2 cellular contexts compared by ENCODE assay signal in the genomic region with DNA sequence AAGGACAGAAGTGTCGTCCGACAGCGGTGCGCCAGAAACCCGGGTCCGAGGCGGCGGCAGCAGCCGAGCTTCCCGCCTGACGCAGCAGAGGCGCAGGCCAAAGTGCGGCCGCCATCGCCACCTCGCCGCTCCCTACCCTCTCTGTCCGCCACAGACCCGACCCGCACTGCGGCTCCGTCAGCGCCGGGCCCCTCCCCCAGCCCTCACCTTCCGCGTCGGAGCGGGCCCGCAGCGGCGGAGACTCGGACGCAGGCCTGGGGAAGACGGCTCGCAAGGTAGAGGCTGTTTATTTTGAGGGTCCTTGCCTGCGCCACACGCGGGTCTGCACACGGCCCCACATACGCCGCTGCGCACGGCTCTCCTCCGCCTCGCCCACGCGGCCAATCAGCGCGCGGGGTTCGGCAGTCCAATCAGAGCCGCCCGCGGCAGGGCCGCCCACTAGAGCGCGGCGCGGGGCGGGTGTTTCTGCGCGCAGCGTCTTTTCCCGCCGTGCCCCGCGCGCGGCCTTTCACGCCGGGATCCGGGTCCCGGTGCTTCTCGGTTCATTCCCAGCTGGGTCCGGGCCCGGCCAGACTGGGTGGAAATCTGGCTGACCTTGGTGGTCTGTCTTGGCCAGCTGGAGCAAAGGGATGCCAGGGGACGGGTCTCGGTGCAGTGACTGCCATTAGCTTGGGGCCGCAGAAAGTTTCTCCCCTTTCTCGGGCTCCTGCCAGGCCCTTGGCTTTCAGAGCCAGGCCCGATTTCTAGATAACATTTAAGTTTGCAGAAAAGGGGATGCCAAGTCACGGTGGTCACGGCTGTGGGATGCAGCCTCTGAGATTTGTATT.
A peak's percentile ranks its signal among the peaks of the same experiment; 100 is the strongest.
TF ChIP-seq lines count a peak whose summit lies in the region.

Gene CNBP (minus strand): TSS at position 328 of the 827 bp plus-strand sequence. CDS start 12,139 bp downstream, outside the sequence.

TF ChIP-seq in IMR-90, 13 proteins besides CTCF, POLR2A, EP300 and RAD21:
- TF ChIP-seq MXI1 (IDR thresholded peaks at IDR 0.05; ENCODE audit: borderline replicate concordance, low read depth, low read length) (peak; percentile 91; the same call in 1 of the 2 replicates), MAZ (IDR thresholded peaks at IDR 0.05; ENCODE audit: borderline replicate concordance, low read depth, low read length) (peak; percentile 30; the same call in 1 of the 2 replicates), MAFK (IDR thresholded peaks at IDR 0.05; ENCODE audit: low read depth, low read length) (no peak), BHLHE40 (IDR thresholded peaks at IDR 0.05; ENCODE audit: low read depth, low read length) (0 out of 2 replicates have a peak, but pooled peaks have one; percentile 1), RCOR1 (IDR thresholded peaks at IDR 0.05; ENCODE audit: insufficient replicate concordance, low read length) (no peak), FOS (IDR thresholded peaks at IDR 0.05; ENCODE audit: low read depth, low read length) (no peak), RFX5 (IDR thresholded peaks at IDR 0.05; ENCODE audit: low read depth, low read length) (no peak), SMC3 (IDR thresholded peaks at IDR 0.05; ENCODE audit: low read depth, low read length) (0 out of 2 replicates have a peak, but pooled peaks have one; percentile 8), NFE2L2 (IDR thresholded peaks at IDR 0.05; ENCODE audit: low read depth, low read length) (0 out of 2 replicates have a peak, but pooled peaks have one; percentile 19), CEBPB (IDR thresholded peaks at IDR 0.05; ENCODE audit: low read depth, low read length) (no peak), CHD1 (IDR thresholded peaks at IDR 0.05; ENCODE audit: low read depth, low read length) (no peak)
- TF ChIP-seq, protein P1, sequence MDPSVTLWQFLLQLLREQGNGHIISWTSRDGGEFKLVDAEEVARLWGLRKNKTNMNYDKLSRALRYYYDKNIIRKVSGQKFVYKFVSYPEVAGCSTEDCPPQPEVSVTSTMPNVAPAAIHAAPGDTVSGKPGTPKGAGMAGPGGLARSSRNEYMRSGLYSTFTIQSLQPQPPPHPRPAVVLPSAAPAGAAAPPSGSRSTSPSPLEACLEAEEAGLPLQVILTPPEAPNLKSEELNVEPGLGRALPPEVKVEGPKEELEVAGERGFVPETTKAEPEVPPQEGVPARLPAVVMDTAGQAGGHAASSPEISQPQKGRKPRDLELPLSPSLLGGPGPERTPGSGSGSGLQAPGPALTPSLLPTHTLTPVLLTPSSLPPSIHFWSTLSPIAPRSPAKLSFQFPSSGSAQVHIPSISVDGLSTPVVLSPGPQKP (IDR thresholded peaks at IDR 0.05; ENCODE audit: borderline replicate concordance, low read depth, low read length), result no peak
- TF ChIP-seq, protein P2, sequence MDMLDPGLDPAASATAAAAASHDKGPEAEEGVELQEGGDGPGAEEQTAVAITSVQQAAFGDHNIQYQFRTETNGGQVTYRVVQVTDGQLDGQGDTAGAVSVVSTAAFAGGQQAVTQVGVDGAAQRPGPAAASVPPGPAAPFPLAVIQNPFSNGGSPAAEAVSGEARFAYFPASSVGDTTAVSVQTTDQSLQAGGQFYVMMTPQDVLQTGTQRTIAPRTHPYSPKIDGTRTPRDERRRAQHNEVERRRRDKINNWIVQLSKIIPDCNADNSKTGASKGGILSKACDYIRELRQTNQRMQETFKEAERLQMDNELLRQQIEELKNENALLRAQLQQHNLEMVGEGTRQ (IDR thresholded peaks at IDR 0.05; ENCODE audit: low read depth, low read length), result peak; percentile 25; the same call in 1 of the 2 replicates

TF ChIP-seq in endothelial cell of umbilical vein, 7 proteins besides CTCF, POLR2A, EP300 and RAD21:
- TF ChIP-seq, protein P3, sequence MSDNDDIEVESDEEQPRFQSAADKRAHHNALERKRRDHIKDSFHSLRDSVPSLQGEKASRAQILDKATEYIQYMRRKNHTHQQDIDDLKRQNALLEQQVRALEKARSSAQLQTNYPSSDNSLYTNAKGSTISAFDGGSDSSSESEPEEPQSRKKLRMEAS (IDR thresholded peaks at IDR 0.05; ENCODE audit: insufficient read depth, insufficient read length), result peak; percentile 61
- TF ChIP-seq EZH2 (IDR thresholded peaks at IDR 0.05; ENCODE audit: borderline replicate concordance, low read depth, low read length, severe bottlenecking) (no peak), POLR2AphosphoS5 (IDR thresholded peaks at IDR 0.05; ENCODE audit: insufficient read depth, low read depth, low read length) (peak; percentile 98), MYC (IDR thresholded peaks at IDR 0.05; ENCODE audit: low read depth, low read length) (peak; percentile 90)
